Comparison of ENCODE assay signal across 1 cellular context in genomic region chr1:52190500-52191252, GRCh38.
A peak's percentile ranks its signal among the peaks of the same experiment; 100 is the strongest.
TF ChIP-seq lines count a peak whose summit lies in the region.

No MANE protein-coding gene starts in this region.

TF ChIP-seq in SK-N-SH, 30 proteins besides CTCF, POLR2A, EP300 and RAD21:
- no peak for TF ChIP-seq FOXM1 (IDR thresholded peaks at IDR 0.05; ENCODE audit: low read depth)
- TF ChIP-seq ELF1 (IDR thresholded peaks at IDR 0.05), result no peak
- no peak for TF ChIP-seq USF2 (IDR thresholded peaks at IDR 0.05; ENCODE audit: borderline replicate concordance, low read depth, low read length)
- TF ChIP-seq PBX3 (IDR thresholded peaks at IDR 0.05), result 0 out of 2 replicates have a peak, but pooled peaks have one; percentile 10
- no peak for TF ChIP-seq RXRA (IDR thresholded peaks at IDR 0.05; ENCODE audit: borderline replicate concordance, low read depth)
- no peak for TF ChIP-seq MAX (IDR thresholded peaks at IDR 0.05; ENCODE audit: low read depth)
